Comparison of ENCODE assay signal across 8 cellular contexts in genomic region chr2:101307950-101308431, GRCh38. TPM values are rescaled to one million over a fixed set of nuclear protein-coding genes. Genes with fewer than 3 reads are reported as not detected.
A peak's percentile ranks its signal among the peaks of the same experiment; 100 is the strongest.
DNase-seq lines count a peak whose midpoint lies in the region; ATAC-seq and TF ChIP-seq lines count a peak whose summit lies in the region.

No MANE protein-coding gene starts in this region.

- H3K4me1 Mint-ChIP-seq in activated naive CD4-positive, alpha-beta T cell treated with anti-CD3 and anti-CD28 coated beads for 36 hours (ENCODE audit: low read depth), result peaks cover 65% of the 10 kb centered on the region

- H3K27ac ChIP-seq in DOHH2 (ENCODE audit: low read depth, low read length), result no peak overlapping the region
- H3K27ac ChIP-seq in KOPT-K1 (ENCODE audit: low read depth, low read length, poor library complexity, severe bottlenecking), result peak overlapping the region; percentile 93

- H3K4me1 ChIP-seq in DOHH2 (ENCODE audit: control insufficient read depth, low read length), result peaks cover 44% of the 10 kb centered on the region

- no peaks in the 10 kb centered on the region for H3K27me3 ChIP-seq in DOHH2 (ENCODE audit: control insufficient read depth, low read length)

- H3K36me3 ChIP-seq in DOHH2 (ENCODE audit: control insufficient read depth, low read length) (peaks cover 2% of the 10 kb centered on the region; the same call in 1 of the 2 replicates), KOPT-K1 (ENCODE audit: insufficient read depth, low read length) (peaks cover 30% of the 10 kb centered on the region)

- H3K4me2 ChIP-seq in DOHH2 (ENCODE audit: low read length), result peak overlapping the region; percentile 77

- H3K27me3 Mint-ChIP-seq in activated naive CD4-positive, alpha-beta T cell treated with anti-CD3 and anti-CD28 coated beads for 36 hours (ENCODE audit: low read depth), result no peaks in the 10 kb centered on the region

- intact Hi-C loops in activated naive CD4-positive, alpha-beta T cell treated with anti-CD3 and anti-CD28 coated beads for 36 hours (cut with micrococcal nuclease), result loop anchor here (1.0 to 10.0 kb wide), 15 partner anchors 9 to 1117 kb away; partner anchors contain the start of genes CNOT11 and IL18RAP
- intact Hi-C loops in left cardiac atrium (cut with DNase I), result no loop called here
- intact Hi-C loops in sciatic nerve (cut with DNase I), result no loop called here

- CTCF ChIA-PET in activated naive CD4-positive, alpha-beta T cell treated with anti-CD3 and anti-CD28 coated beads for 36 hours (lab: Charles Lee), result interaction anchor here (1.1 kb wide), 1 partner anchor 34 kb away, joined by 3 read pairs; no protein-coding TSS in a partner anchor

- no peak for TF ChIP-seq CTCF in DOHH2 (IDR thresholded peaks at IDR 0.05; ENCODE audit: low read depth, low read length, poor library complexity, severe bottlenecking)

- peaks cover 8% of the 10 kb centered on the region for H3K36me3 Mint-ChIP-seq in activated naive CD4-positive, alpha-beta T cell treated with anti-CD3 and anti-CD28 coated beads for 36 hours (ENCODE audit: low read depth)

- H3K9me3 ChIP-seq in DOHH2 (ENCODE audit: control insufficient read depth, insufficient read depth, low read length) (no peaks in the 10 kb centered on the region), KOPT-K1 (ENCODE audit: insufficient read depth, low read length, poor library complexity, severe bottlenecking) (no peaks in the 10 kb centered on the region)

- DNase-seq in activated naive CD4-positive, alpha-beta T cell treated with anti-CD3 and anti-CD28 coated beads for 36 hours, result peak; percentile 46
- DNase-seq in left cardiac atrium (no peak), sciatic nerve (ENCODE audit: low spot score) (peak; percentile 66), NCI-H774 (lab: John Stamatoyannopoulos, UW) (no peak)
- no peak for DNase-seq in effector CD8-positive, alpha-beta T cell (lab: John Stamatoyannopoulos, UW)

- H3K4me3 Mint-ChIP-seq in activated naive CD4-positive, alpha-beta T cell treated with anti-CD3 and anti-CD28 coated beads for 36 hours, result peak overlapping the region; percentile 82

- peak; percentile 16 for ATAC-seq in GM21717 (IDR thresholded peaks at IDR 0.05; ENCODE audit: unreplicated experiment)
- ATAC-seq in left cardiac atrium, result peak; percentile 17
- peak; percentile 0 for ATAC-seq in sciatic nerve

- H3K79me2 ChIP-seq in DOHH2 (ENCODE audit: control insufficient read depth, low read length), result peaks cover 43% of the 10 kb centered on the region

- no peaks in the 10 kb centered on the region for H3F3A ChIP-seq in DOHH2 (ENCODE audit: control insufficient read depth, insufficient read depth)

- peak overlapping the region; percentile 93 for H3K4me3 ChIP-seq in DOHH2 (ENCODE audit: low read length)

- H3K9me3 Mint-ChIP-seq in activated naive CD4-positive, alpha-beta T cell treated with anti-CD3 and anti-CD28 coated beads for 36 hours, result no peaks in the 10 kb centered on the region

- H3K27ac Mint-ChIP-seq in activated naive CD4-positive, alpha-beta T cell treated with anti-CD3 and anti-CD28 coated beads for 36 hours, result peak overlapping the region; percentile 88

- H3K9me2 ChIP-seq in DOHH2 (replicated peaks; ENCODE audit: control insufficient read depth, low read length), result no peaks in the 10 kb centered on the region

- no peaks in the 10 kb centered on the region; the same call in 1 of the 2 replicates for H4K20me1 ChIP-seq in DOHH2 (ENCODE audit: control insufficient read depth, insufficient read depth, low read depth, low read length)

RNA-seq across cellular contexts. Expression of gene RNF149, which starts 0.5 kb away (rescaled TPM):
- 10 to 100 TPM; 25.0 to 27.1 TPM for total RNA-seq in activated naive CD4-positive, alpha-beta T cell treated with anti-CD3 and anti-CD28 coated beads for 36 hours
- total RNA-seq in left cardiac atrium (10 to 100 TPM; 22.3 to 38.0 TPM), sciatic nerve (80.7 TPM)

RNA-seq across cellular contexts. Expression of gene CNOT11, which starts 55.3 kb away (rescaled TPM):
- 10 to 100 TPM; 38.3 to 40.3 TPM for total RNA-seq in activated naive CD4-positive, alpha-beta T cell treated with anti-CD3 and anti-CD28 coated beads for 36 hours
- total RNA-seq in left cardiac atrium (10 to 100 TPM; 29.8 to 34.0 TPM), sciatic nerve (24.3 TPM)

Comparison
In these comparisons a context has a peak if more than half of its experiments do, and no peak if none do; other contexts are left out.
1. DNase-seq: peak in activated naive CD4-positive, alpha-beta T cell treated with anti-CD3 and anti-CD28 coated beads for 36 hours (single experiment) and sciatic nerve (single experiment); none in left cardiac atrium (single experiment), effector CD8-positive, alpha-beta T cell (single experiment) and NCI-H774 (single experiment).
2. Peak in every context shown above with its lines, with median percentiles within 50 percentile points of each other: ATAC-seq.